Comparison of ENCODE assay signal across 29 cellular contexts in genomic region chr10:113544392-113544791, GRCh38. TPM values are rescaled to one million over a fixed set of nuclear protein-coding genes. Genes with fewer than 3 reads are reported as not detected.
"Had no signal": no experiment of that assay in that cellular context is flagged by ENCODE, and none has a peak within 500 bp of the region (broad histone marks: within the 10 kb centered on the region; RNA-seq: fewer than 3 reads in every experiment).

No MANE protein-coding gene starts in this region.

- H3K36me3 Mint-ChIP-seq: stimulated activated effector memory CD8-positive, alpha-beta T cell treated with anti-CD3 and anti-CD28 coated beads, Interleukin-12 subunit alpha, Interleukin-12 subunit beta, amount 100 ng/mL, for 72 hours; stimulated activated memory B cell treated with anti-CD40 and anti-IgM and Interleukin-4, amounts not matched to agents 10 μg/mL and 1 μg/mL and 100 μg/mL, for 72 hours; stimulated activated naive B cell treated with anti-CD40 and anti-IgM and Interleukin-4, amounts not matched to agents 10 μg/mL and 1 μg/mL and 100 μg/mL, for 72 hours; type B pancreatic cell had no signal

- DNase-seq: stimulated activated CD4-positive, alpha-beta T cell treated with anti-CD3 and anti-CD28 coated beads, Interleukin-2, amount 100 ng/mL, for 48 hours; stimulated activated CD4-positive, alpha-beta T cell treated with anti-CD3 and anti-CD28 coated beads, Interleukin-4, amount 100 ng/mL, for 1 hour; stimulated activated CD4-positive, alpha-beta T cell treated with anti-CD3 and anti-CD28 coated beads, Interleukin-4, amount 100 ng/mL, for 24 hours; stimulated activated CD4-positive, alpha-beta T cell treated with anti-CD3 and anti-CD28 coated beads, Interleukin-4, amount 100 ng/mL, for 4 hours; stimulated activated CD8-positive, alpha-beta memory T cell treated with anti-CD3 and anti-CD28 coated beads, Interleukin-4, amount 100 ng/mL, for 48 hours; stimulated activated naive B cell treated with anti-CD40 and anti-IgM and Interleukin-4, amounts not matched to agents 10 μg/mL and 1 μg/mL and 100 μg/mL, for 72 hours; stimulated activated naive CD4-positive, alpha-beta T cell; stimulated activated naive CD4-positive, alpha-beta T cell treated with Interleukin-2 at 50 U/mL for 16 hours; stimulated activated naive CD8-positive, alpha-beta T cell treated with anti-CD3 and anti-CD28 coated beads, Interleukin-15, amount 100 ng/mL, for 72 hours; stimulated activated naive CD8-positive, alpha-beta T cell treated with anti-CD3 and anti-CD28 coated beads, Interleukin-15, Interleukin-2, amounts not matched to agents 100 U/mL and 50 U/mL, for 24 hours; stomach; substantia nigra; testis; thyroid gland; tibial artery; transverse colon; upper lobe of left lung; upper lobe of right lung; uterus had no signal

- H3K9me3 ChIP-seq: stomach, suprapubic skin, testis, thoracic aorta, thyroid gland, tibial artery, tibial nerve, transverse colon, upper lobe of left lung, upper lobe of right lung, uterus, vagina had no signal

- ATAC-seq: stimulated activated effector memory CD8-positive, alpha-beta T cell treated with anti-CD3 and anti-CD28 coated beads, Interleukin-12 subunit alpha, Interleukin-12 subunit beta, amount 100 ng/mL, for 72 hours; stimulated activated memory B cell treated with anti-CD40 and anti-IgM and Interleukin-4, amounts not matched to agents 10 μg/mL and 1 μg/mL and 100 μg/mL, for 72 hours; stimulated activated naive B cell treated with anti-CD40 and anti-IgM and Interleukin-4, amounts not matched to agents 10 μg/mL and 1 μg/mL and 100 μg/mL, for 72 hours; stimulated activated naive CD8-positive, alpha-beta T cell treated with anti-CD3 and anti-CD28 coated beads, Interleukin-15, amount 100 ng/mL, for 72 hours; stimulated activated naive CD8-positive, alpha-beta T cell treated with anti-CD3 and anti-CD28 coated beads, Interleukin-15, Interleukin-2, amounts not matched to agents 100 U/mL and 50 U/mL, for 24 hours had no signal

- H3K4me3 Mint-ChIP-seq: stimulated activated effector memory CD8-positive, alpha-beta T cell treated with anti-CD3 and anti-CD28 coated beads, Interleukin-12 subunit alpha, Interleukin-12 subunit beta, amount 100 ng/mL, for 72 hours; stimulated activated memory B cell treated with anti-CD40 and anti-IgM and Interleukin-4, amounts not matched to agents 10 μg/mL and 1 μg/mL and 100 μg/mL, for 72 hours; stimulated activated naive B cell treated with anti-CD40 and anti-IgM and Interleukin-4, amounts not matched to agents 10 μg/mL and 1 μg/mL and 100 μg/mL, for 72 hours; stimulated activated naive CD8-positive, alpha-beta T cell treated with anti-CD3 and anti-CD28 coated beads, Interleukin-15, amount 100 ng/mL, for 72 hours; stimulated activated naive CD8-positive, alpha-beta T cell treated with anti-CD3 and anti-CD28 coated beads, Interleukin-15, Interleukin-2, amounts not matched to agents 100 ng/mL and 50 ng/mL, for 24 hours; type B pancreatic cell had no signal

- H3K36me3 ChIP-seq: stomach, suprapubic skin, thoracic aorta, thyroid gland, tibial artery, tibial nerve, transverse colon, upper lobe of left lung, upper lobe of right lung, uterus, vagina had no signal

- H3K27me3 Mint-ChIP-seq: stimulated activated memory B cell treated with anti-CD40 and anti-IgM and Interleukin-4, amounts not matched to agents 10 μg/mL and 1 μg/mL and 100 μg/mL, for 72 hours had no signal

- H3K4me1 ChIP-seq: suprapubic skin, testis, tibial nerve, upper lobe of left lung, upper lobe of right lung, uterus, vagina had no signal

- H3K27me3 ChIP-seq: stomach, testis, thyroid gland, tibial artery, tibial nerve, transverse colon, upper lobe of left lung, upper lobe of right lung, uterus, vagina had no signal

- H3K9me3 Mint-ChIP-seq: stimulated activated effector memory CD8-positive, alpha-beta T cell treated with anti-CD3 and anti-CD28 coated beads, Interleukin-12 subunit alpha, Interleukin-12 subunit beta, amount 100 ng/mL, for 72 hours; stimulated activated memory B cell treated with anti-CD40 and anti-IgM and Interleukin-4, amounts not matched to agents 10 μg/mL and 1 μg/mL and 100 μg/mL, for 72 hours; stimulated activated naive B cell treated with anti-CD40 and anti-IgM and Interleukin-4, amounts not matched to agents 10 μg/mL and 1 μg/mL and 100 μg/mL, for 72 hours; stimulated activated naive CD8-positive, alpha-beta T cell treated with anti-CD3 and anti-CD28 coated beads, Interleukin-15, amount 100 ng/mL, for 72 hours; stimulated activated naive CD8-positive, alpha-beta T cell treated with anti-CD3 and anti-CD28 coated beads, Interleukin-15, Interleukin-2, amounts not matched to agents 100 ng/mL and 50 ng/mL, for 24 hours; type B pancreatic cell had no signal

- H3K4me1 Mint-ChIP-seq: stimulated activated memory B cell treated with anti-CD40 and anti-IgM and Interleukin-4, amounts not matched to agents 10 μg/mL and 1 μg/mL and 100 μg/mL, for 72 hours; stimulated activated naive B cell treated with anti-CD40 and anti-IgM and Interleukin-4, amounts not matched to agents 10 μg/mL and 1 μg/mL and 100 μg/mL, for 72 hours; stimulated activated naive CD8-positive, alpha-beta T cell treated with anti-CD3 and anti-CD28 coated beads, Interleukin-15, amount 100 ng/mL, for 72 hours had no signal

- H3K4me3 ChIP-seq: stomach, suprapubic skin, testis, thoracic aorta, thyroid gland, tibial artery, tibial nerve, transverse colon, upper lobe of left lung, upper lobe of right lung, uterus, vagina had no signal

- H3K27ac ChIP-seq: stomach, suprapubic skin, testis, thoracic aorta, thyroid gland, tibial artery, tibial nerve, transverse colon, upper lobe of left lung, upper lobe of right lung, uterus, vagina had no signal

- H3K27ac Mint-ChIP-seq: stimulated activated effector memory CD8-positive, alpha-beta T cell treated with anti-CD3 and anti-CD28 coated beads, Interleukin-12 subunit alpha, Interleukin-12 subunit beta, amount 100 ng/mL, for 72 hours; stimulated activated memory B cell treated with anti-CD40 and anti-IgM and Interleukin-4, amounts not matched to agents 10 μg/mL and 1 μg/mL and 100 μg/mL, for 72 hours; stimulated activated naive B cell treated with anti-CD40 and anti-IgM and Interleukin-4, amounts not matched to agents 10 μg/mL and 1 μg/mL and 100 μg/mL, for 72 hours; stimulated activated naive CD8-positive, alpha-beta T cell treated with anti-CD3 and anti-CD28 coated beads, Interleukin-15, amount 100 ng/mL, for 72 hours; stimulated activated naive CD8-positive, alpha-beta T cell treated with anti-CD3 and anti-CD28 coated beads, Interleukin-15, Interleukin-2, amounts not matched to agents 100 ng/mL and 50 ng/mL, for 24 hours; type B pancreatic cell had no signal

RNA-seq across cellular contexts. Expression of gene HABP2, which starts 8.5 kb away (rescaled TPM):
- total RNA-seq: subcutaneous adipose tissue, thoracic aorta, thyroid gland, tibial nerve, transverse colon, urinary bladder, vagina had no signal
